ENCODE assay signal across 7 cellular contexts in genomic region chr4:40515037-40515397, GRCh38.
DNase-seq lines count a peak whose midpoint lies in the region; ATAC-seq and TF ChIP-seq lines count a peak whose summit lies in the region.

No MANE protein-coding gene starts in this region.

- H3K4me1 Mint-ChIP-seq in activated T-helper 17 cell treated with anti-CD3 and anti-CD28 coated beads, Interleukin-2, amount 50 U/mL, for 72 hours: peaks cover 12% of the 10 kb centered on the region
- H3K4me1 Mint-ChIP-seq in stimulated activated memory B cell treated with anti-CD40 and anti-IgM and Interleukin-4, amounts not matched to agents 10 μg/mL and 1 μg/mL and 100 μg/mL, for 72 hours: peaks cover 46% of the 10 kb centered on the region
- peaks cover 17% of the 10 kb centered on the region for H3K4me1 Mint-ChIP-seq in HFFc6 (ENCODE audit: low read depth)

- H3K27ac ChIP-seq in layer of hippocampus (ENCODE audit: low read depth, low read length): peak overlapping the region; percentile 35

- H3K4me3 Mint-ChIP-seq in activated T-helper 17 cell treated with anti-CD3 and anti-CD28 coated beads, Interleukin-2, amount 50 U/mL, for 72 hours: peak overlapping the region; percentile 39
- peak overlapping the region; percentile 81 for H3K4me3 Mint-ChIP-seq in stimulated activated memory B cell treated with anti-CD40 and anti-IgM and Interleukin-4, amounts not matched to agents 10 μg/mL and 1 μg/mL and 100 μg/mL, for 72 hours
- H3K4me3 Mint-ChIP-seq in HFFc6: no peak overlapping the region

- no peaks in the 10 kb centered on the region for H3K27me3 Mint-ChIP-seq in activated T-helper 17 cell treated with anti-CD3 and anti-CD28 coated beads, Interleukin-2, amount 50 U/mL, for 72 hours
- H3K27me3 Mint-ChIP-seq in stimulated activated memory B cell treated with anti-CD40 and anti-IgM and Interleukin-4, amounts not matched to agents 10 μg/mL and 1 μg/mL and 100 μg/mL, for 72 hours: no peaks in the 10 kb centered on the region
- H3K27me3 Mint-ChIP-seq in HFFc6 (ENCODE audit: insufficient read depth): peaks cover 2% of the 10 kb centered on the region

- no peaks in the 10 kb centered on the region for H3K27me3 ChIP-seq in layer of hippocampus (ENCODE audit: control insufficient read depth, insufficient read depth, low read length)

- no peak for TF ChIP-seq EP300 in Ishikawa (IDR thresholded peaks at IDR 0.05; ENCODE audit: borderline replicate concordance)

- TF ChIP-seq RAD21 in Ishikawa (IDR thresholded peaks at IDR 0.05; ENCODE audit: low read depth): no peak

- peak overlapping the region; percentile 38 for H3K27ac Mint-ChIP-seq in activated T-helper 17 cell treated with anti-CD3 and anti-CD28 coated beads, Interleukin-2, amount 50 U/mL, for 72 hours
- H3K27ac Mint-ChIP-seq in stimulated activated memory B cell treated with anti-CD40 and anti-IgM and Interleukin-4, amounts not matched to agents 10 μg/mL and 1 μg/mL and 100 μg/mL, for 72 hours: peak overlapping the region; percentile 79
- no peak overlapping the region for H3K27ac Mint-ChIP-seq in HFFc6

- H3K36me3 Mint-ChIP-seq in activated T-helper 17 cell treated with anti-CD3 and anti-CD28 coated beads, Interleukin-2, amount 50 U/mL, for 72 hours (ENCODE audit: low read depth): no peaks in the 10 kb centered on the region
- H3K36me3 Mint-ChIP-seq in stimulated activated memory B cell treated with anti-CD40 and anti-IgM and Interleukin-4, amounts not matched to agents 10 μg/mL and 1 μg/mL and 100 μg/mL, for 72 hours: peaks cover 4% of the 10 kb centered on the region
- no peaks in the 10 kb centered on the region for H3K36me3 Mint-ChIP-seq in HFFc6 (ENCODE audit: low read depth)

- H3K9me3 Mint-ChIP-seq in activated T-helper 17 cell treated with anti-CD3 and anti-CD28 coated beads, Interleukin-2, amount 50 U/mL, for 72 hours: no peaks in the 10 kb centered on the region
- no peaks in the 10 kb centered on the region for H3K9me3 Mint-ChIP-seq in stimulated activated memory B cell treated with anti-CD40 and anti-IgM and Interleukin-4, amounts not matched to agents 10 μg/mL and 1 μg/mL and 100 μg/mL, for 72 hours
- no peaks in the 10 kb centered on the region for H3K9me3 Mint-ChIP-seq in HFFc6

- no peak for ATAC-seq in activated T-helper 17 cell treated with anti-CD3 and anti-CD28 coated beads, Interleukin-2, amount 50 U/mL, for 72 hours (replicated peaks)
- no peak for ATAC-seq in stimulated activated memory B cell treated with anti-CD40 and anti-IgM and Interleukin-4, amounts not matched to agents 10 μg/mL and 1 μg/mL and 100 μg/mL, for 72 hours

- no peak for TF ChIP-seq CTCF in HFFc6 (IDR thresholded peaks at IDR 0.05)

- DNase-seq in NCI-H1092 treated with DMSO at 0.1 percent for 48 hours (lab: John Stamatoyannopoulos, UW) (no peak), HFFc6 (no peak), occipital lobe (lab: John Stamatoyannopoulos, UW) (no peak)

TF ChIP-seq in Ishikawa, 13 proteins besides CTCF, POLR2A, EP300 and RAD21:
- TF ChIP-seq CREB1 (IDR thresholded peaks at IDR 0.05; ENCODE audit: low read depth) (0 out of 2 replicates have a peak, but pooled peaks have one; percentile 1), ZBTB7A (IDR thresholded peaks at IDR 0.05; ENCODE audit: low read depth) (no peak), TEAD4 (IDR thresholded peaks at IDR 0.05) (0 out of 2 replicates have a peak, but pooled peaks have one; percentile 22)
